1 cellular context compared by ENCODE assay signal in genomic region chr3:14565791-14566588, GRCh38.
TF ChIP-seq lines count a peak whose summit lies in the region.

No MANE protein-coding gene starts in this region.

TF ChIP-seq in SK-N-SH treated with all-trans-retinoic acid at 6 μM for 48 hours, 23 proteins besides CTCF, POLR2A, EP300 and RAD21 (continued from another document):
- TF ChIP-seq TSHZ2 (CRISPR knock-in tag; IDR thresholded peaks at IDR 0.05) (no peak), TCF4 (CRISPR knock-in tag; IDR thresholded peaks at IDR 0.05; ENCODE audit: borderline replicate concordance) (no peak), BACH2 (CRISPR knock-in tag; IDR thresholded peaks at IDR 0.05; ENCODE audit: borderline replicate concordance) (no peak), GLIS3 (CRISPR knock-in tag; IDR thresholded peaks at IDR 0.05) (no peak), ZFP30 (CRISPR knock-in tag; IDR thresholded peaks at IDR 0.05) (no peak), CREB5 (CRISPR knock-in tag; IDR thresholded peaks at IDR 0.05; ENCODE audit: low read depth) (no peak)
TF ChIP-seq in SK-N-SH treated with all-trans-retinoic acid at 6 μM for 48 hours: peak in this region for 0.
